ENCODE assay signal across 9 cellular contexts in the genomic region with DNA sequence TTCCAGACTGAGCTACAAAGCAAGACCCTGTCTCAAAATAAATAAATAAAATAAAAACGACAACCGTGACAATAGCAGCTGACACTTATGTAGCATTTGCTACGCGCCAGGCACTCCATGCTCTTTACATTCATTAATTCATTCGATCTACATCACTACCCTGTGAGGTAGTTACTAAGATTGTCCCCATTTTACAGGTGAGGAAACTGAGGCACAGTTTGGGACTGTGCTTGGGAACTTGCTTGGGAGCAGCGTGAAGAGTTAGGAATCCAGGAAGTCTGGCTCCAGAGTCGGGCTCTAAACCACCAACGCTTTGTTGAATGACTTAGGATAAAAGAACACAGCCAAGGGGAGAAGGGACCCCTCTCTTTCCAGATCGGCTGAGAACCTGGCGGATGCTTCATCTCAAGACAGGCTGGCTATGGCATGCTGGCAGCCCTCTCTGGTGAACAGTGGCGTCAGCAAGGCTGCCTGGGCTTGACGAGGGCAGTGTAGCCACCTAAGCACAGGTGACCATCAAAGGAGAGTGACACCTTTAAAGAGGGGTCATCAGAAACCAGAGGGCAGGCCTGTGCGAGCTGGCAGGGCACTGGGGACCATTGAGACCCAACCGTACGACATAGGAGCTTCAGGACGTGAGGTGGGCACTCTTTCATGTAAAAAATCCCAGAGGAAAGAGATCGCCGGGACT. TPM values are rescaled to one million over a fixed set of nuclear protein-coding genes. Genes with fewer than 3 reads are reported as not detected.
DNase-seq lines count a peak whose midpoint lies in the region; ATAC-seq and TF ChIP-seq lines count a peak whose summit lies in the region.
"Had no signal": no experiment of that assay in that cellular context is flagged by ENCODE, and none has a peak within 500 bp of the region (broad histone marks: within the 10 kb centered on the region; RNA-seq: fewer than 3 reads in every experiment).

No MANE protein-coding gene starts in this region.

- no peak for DNase-seq in Peyer's patch
- no peak for DNase-seq in fibroblast of mammary gland (ENCODE audit: low read depth)
- DNase-seq in psoas muscle, result no peak
- DNase-seq in cerebellar cortex (ENCODE audit: low spot score), result no peak
- no peak for DNase-seq in stimulated activated CD4-positive, alpha-beta T cell treated with anti-CD3 and anti-CD28 coated beads, Interleukin-15, amount 100 ng/mL, for 24 hours
- no peak for DNase-seq in stimulated activated naive CD4-positive, alpha-beta T cell treated with Interleukin-2 at 50 U/mL for 16 hours (lab: John Stamatoyannopoulos, UW)

- ATAC-seq in GM21576 (IDR thresholded peaks at IDR 0.05; ENCODE audit: unreplicated experiment), result peak; percentile 8
- ATAC-seq in psoas muscle, result peak; percentile 4 to 17 (median 10)
- no peak for ATAC-seq in GM18868 (IDR thresholded peaks at IDR 0.05; ENCODE audit: unreplicated experiment)

- TF ChIP-seq CTCF in Peyer's patch (IDR thresholded peaks at IDR 0.05) (no peak), fibroblast of mammary gland (conservative IDR thresholded peaks at IDR 0.05; ENCODE audit: control insufficient read depth, insufficient read depth, low read depth, low read length) (no peak), psoas muscle (IDR thresholded peaks at IDR 0.05) (no peak)

- H3K4me1 ChIP-seq in Peyer's patch, result peaks cover 0 to 13% (median 4%) of the 10 kb centered on the region in 4 donors
- peaks cover 14% of the 10 kb centered on the region for H3K4me1 ChIP-seq in psoas muscle

- peak overlapping the region; percentile 84 to 91 (median 87) for H3K27ac ChIP-seq in Peyer's patch
- H3K27ac ChIP-seq in psoas muscle, result peak overlapping the region; percentile 95

- TF ChIP-seq POLR2A in Peyer's patch (IDR thresholded peaks at IDR 0.05), result no peak

- H3K27me3 ChIP-seq in Peyer's patch (no peaks in the 10 kb centered on the region), psoas muscle (ENCODE audit: insufficient read depth in 3 of 3, low read length in 2 of 3) (no peaks in the 10 kb centered on the region)

- intact Hi-C loops in psoas muscle (cut with DNase I), result no loop called here

- H3K36me3 ChIP-seq in Peyer's patch (peaks cover 0 to 18% (median 0%) of the 10 kb centered on the region in 3 donors), psoas muscle (ENCODE audit: insufficient read depth in 1 of 2, low read depth in 1 of 2) (peaks cover 0 to 26% of the 10 kb centered on the region in 2 donors)

- WGBS in psoas muscle, 3 donors, result 19 to 25% (median 19%) methylated on average over 17 to 18 of the region's 18 CpGs

- H3K4me3 ChIP-seq in Peyer's patch (peak overlapping the region; percentile 76 to 99 (median 92)), fibroblast of mammary gland (ENCODE audit: control insufficient read depth, low read depth, low read length) (peak overlapping the region; percentile 96), psoas muscle (peak overlapping the region; percentile 96)

- H3K9me3 ChIP-seq in Peyer's patch, result no peaks in the 10 kb centered on the region
- H3K9me3 ChIP-seq in psoas muscle, result no peaks in the 10 kb centered on the region

RNA-seq across cellular contexts. Expression of a gene that starts 0.6 kb away (rescaled TPM):
- total RNA-seq in Peyer's patch (10 to 100 TPM in 1 of 4 donors, 1 to 10 TPM in 3; 5.6 to 10.2 (median 9.5) TPM), psoas muscle (10 to 100 TPM; 11.5 to 21.8 (median 17.1) TPM)
- 10 to 100 TPM; 22.3 to 54.3 (median 45.3) TPM for polyA plus RNA-seq in psoas muscle

RNA-seq across cellular contexts. Expression of a gene that starts 6.2 kb away (rescaled TPM):
- total RNA-seq in Peyer's patch (10 to 100 TPM; 24.8 to 75.1 (median 38.7) TPM), psoas muscle (10 to 100 TPM; 24.3 to 25.8 (median 25.1) TPM)
- 10 to 100 TPM; 12.8 to 20.3 (median 13.7) TPM for polyA plus RNA-seq in psoas muscle

RNA-seq across cellular contexts. Expression of a gene that starts 16.6 kb away (rescaled TPM):
- 10 to 100 TPM in 1 of 4 donors, 1 to 10 TPM in 1, not detected in 2; 5.4 to 11.0 TPM for total RNA-seq in Peyer's patch
- not detected for total RNA-seq in psoas muscle
- not detected for polyA plus RNA-seq in psoas muscle
- total RNA-seq: activated CD8-positive, alpha-beta memory T cell treated with anti-CD3 and anti-CD28 coated beads for 36 hours had no signal

RNA-seq across cellular contexts. Expression of a gene that starts 19.6 kb away (rescaled TPM):
- total RNA-seq in Peyer's patch, result 1,000 to 10,000 TPM in 1 of 4 donors, 100 to 1,000 TPM in 2, 10 to 100 TPM in 1; 75.9 to 1,153 (median 771) TPM
- not detected for total RNA-seq in psoas muscle
- under 1 TPM; 0.10 to 0.53 (median 0.49) TPM for polyA plus RNA-seq in psoas muscle

RNA-seq across cellular contexts. Expression of a gene that starts 39.1 kb away (rescaled TPM):
- 10 to 100 TPM in 1 of 4 donors, 1 to 10 TPM in 2, not detected in 1; 1.8 to 11.1 (median 2.4) TPM for total RNA-seq in Peyer's patch
- 1 to 10 TPM in 1 of 4 donors, under 1 TPM in 1, not detected in 2; 0.44 to 1.0 TPM for total RNA-seq in psoas muscle
- not detected for polyA plus RNA-seq in psoas muscle
